Comparison of ENCODE assay signal across 13 cellular contexts in genomic region chr12:46351861-46352595, GRCh38.
"Had no signal": no experiment of that assay in that cellular context is flagged by ENCODE, and none has a peak within 500 bp of the region (broad histone marks: within the 10 kb centered on the region; RNA-seq: fewer than 3 reads in every experiment).

No MANE protein-coding gene starts in this region.

- DNase-seq: activated CD4-positive, alpha-beta T cell treated with anti-CD3 and anti-CD28 coated beads, Interleukin-2, amount 10 ng/mL, durations not matched to agents 24 days and 14 days; activated CD8-positive, alpha-beta memory T cell treated with anti-CD3 and anti-CD28 coated beads for 24 hours; activated naive CD4-positive, alpha-beta T cell treated with anti-CD3 and anti-CD28 coated beads for 36 hours; amniotic stem cell; brain microvascular endothelial cell; gastrocnemius medialis; left ventricle myocardium superior; mesendoderm; pancreas had no signal

- ATAC-seq: activated T-helper 17 cell treated with anti-CD3 and anti-CD28 coated beads, Interleukin-2, amount 50 U/mL, for 72 hours; gastrocnemius medialis; left ventricle myocardium superior; pancreas had no signal

- H3K4me1 ChIP-seq: gastrocnemius medialis, pancreas, tibial nerve had no signal

- H3K9me3 ChIP-seq: esophagus muscularis mucosa, gastrocnemius medialis, pancreas, tibial nerve had no signal

- H3K36me3 ChIP-seq: brain microvascular endothelial cell, esophagus muscularis mucosa, gastrocnemius medialis, pancreas, tibial nerve had no signal

- H3K4me3 ChIP-seq: esophagus muscularis mucosa, gastrocnemius medialis, pancreas, skin epidermis, tibial nerve had no signal

- H3K27ac ChIP-seq: brain microvascular endothelial cell, pancreas, skin epidermis, tibial nerve had no signal

- H3K27me3 ChIP-seq: brain microvascular endothelial cell, esophagus muscularis mucosa, gastrocnemius medialis, pancreas, tibial nerve had no signal
